Comparison of ENCODE assay signal across 10 cellular contexts in genomic region chr12:96212456-96213375, GRCh38. TPM values are rescaled to one million over a fixed set of nuclear protein-coding genes. Genes with fewer than 3 reads are reported as not detected.
DNase-seq lines count a peak whose midpoint lies in the region; ATAC-seq, FAIRE-seq and TF ChIP-seq lines count a peak whose summit lies in the region.
"Had no signal": no experiment of that assay in that cellular context is flagged by ENCODE, and none has a peak within 500 bp of the region (broad histone marks: within the 10 kb centered on the region; RNA-seq: fewer than 3 reads in every experiment).

No MANE protein-coding gene starts in this region.

- H3K4me3 ChIP-seq in K562: no peak overlapping the region
- H3K4me3 ChIP-seq: MG63 had no signal

- H3K27me3 ChIP-seq in CD4-positive, alpha-beta T cell (ENCODE audit: control insufficient read depth, insufficient read depth, low read length): no peaks in the 10 kb centered on the region
- peaks cover 0 to 10% of the 10 kb centered on the region in 2 experiments; a peak in 1 of 5 replicates for H3K27me3 ChIP-seq in K562 (ENCODE audit: control insufficient read depth in 2 of 2, insufficient read depth in 2 of 2, low read length in 2 of 2)
- H3K27me3 ChIP-seq: MG63 had no signal

- no peaks in the 10 kb centered on the region for H3K4me1 ChIP-seq in K562 (replicated peaks in 1 of 2; ENCODE audit: control insufficient read depth in 2 of 2, insufficient read depth in 2 of 2, low read length in 2 of 2)

- H3K27me3 Mint-ChIP-seq in CD4-positive, alpha-beta T cell: no peaks in the 10 kb centered on the region
- no peaks in the 10 kb centered on the region for H3K27me3 Mint-ChIP-seq in naive thymus-derived CD8-positive, alpha-beta T cell

- no peak overlapping the region for H2AFZ ChIP-seq in K562 (ENCODE audit: low read depth, low read length)

- TF ChIP-seq CTCF in CD4-positive, alpha-beta T cell (IDR thresholded peaks at IDR 0.05): no peak
- no peak for TF ChIP-seq CTCF in K562 (IDR thresholded peaks at IDR 0.05 in 2 of 3, conservative IDR thresholded peaks at IDR 0.05 in 1 of 3; ENCODE audit: insufficient read depth in 2 of 3, low read depth in 1 of 3, low read length in 3 of 3)

- peaks cover 24% of the 10 kb centered on the region for H3K36me3 Mint-ChIP-seq in CD4-positive, alpha-beta T cell (ENCODE audit: low read depth)
- no peaks in the 10 kb centered on the region for H3K36me3 Mint-ChIP-seq in naive thymus-derived CD8-positive, alpha-beta T cell

- BruUV-seq in K562 (replicated peaks; lab: Mats Ljungman, UMichigan): no TSS peak

- TF ChIP-seq RAD21 in K562 (CRISPR knock-in tag; conservative IDR thresholded peaks at IDR 0.05 in 1 of 2, IDR thresholded peaks at IDR 0.05 in 1 of 2): no peak

- TF ChIP-seq EP300 in K562 (IDR thresholded peaks at IDR 0.05; ENCODE audit: low read length): no peak

- in situ Hi-C loops in K562 (cut with MboI): loop anchor here (10.0 kb wide), 1 partner anchor 148 kb away; no protein-coding TSS in a partner anchor

- no peaks in the 10 kb centered on the region for H3K9me3 ChIP-seq in CD4-positive, alpha-beta T cell (ENCODE audit: control insufficient read depth, low read length)
- H3K9me3 ChIP-seq in K562 (replicated peaks; ENCODE audit: control insufficient read depth, insufficient read depth, low read depth, low read length): no peaks in the 10 kb centered on the region
- H3K9me3 ChIP-seq: MG63 had no signal

- H3K4me2 ChIP-seq in K562 (ENCODE audit: insufficient read depth, low read length): no peak overlapping the region

- whole genome bisulfite sequencing in K562 (ENCODE audit: insufficient coverage, low coverage, missing lambda C conversion rate): 43% methylated on average over 10 of the region's 10 CpGs

- H3K4me3 Mint-ChIP-seq in CD4-positive, alpha-beta T cell: peak overlapping the region; percentile 66
- peak overlapping the region in 9 of 10 donors; percentile 11 to 77 (median 46) for H3K4me3 Mint-ChIP-seq in naive thymus-derived CD8-positive, alpha-beta T cell

- H4K20me1 ChIP-seq in K562 (replicated peaks; ENCODE audit: control insufficient read depth, insufficient read depth, low read length): peaks cover 6% of the 10 kb centered on the region; the same call in 1 of the 2 replicates

- H3K79me2 ChIP-seq in K562 (ENCODE audit: control insufficient read depth, insufficient read depth, low read length): no peaks in the 10 kb centered on the region

- CTCF ChIA-PET in CD4-positive, alpha-beta T cell (lab: Charles Lee): interaction anchor here (1.1 to 6.3 kb wide), 5 partner anchors 14 to 188 kb away, joined by 3 to 83 read pairs (median 5); partner anchors contain the start of gene CDK17
- CTCF ChIA-PET in K562 (lab: Yijun Ruan, JAX; ENCODE audit: low intra/inter-chr PET ratio): interaction anchor here (3.4 kb wide), 1 partner anchor 150 kb away, joined by 33 read pairs; no protein-coding TSS in a partner anchor

- FAIRE-seq in K562 (lab: Jason Lieb, UNC): no peak

- TF ChIP-seq POLR2A in K562 (conservative IDR thresholded peaks at IDR 0.05): no peak

- DNase-seq in CD4-positive, alpha-beta T cell: no peak
- peak; percentile 47 to 59 for DNase-seq in Kasumi-1 (lab: John Stamatoyannopoulos, UW)
- no peak for DNase-seq in K562 (ENCODE audit: extremely low read depth in 1 of 4, low spot score in 3 of 4)
- no peak for DNase-seq in naive thymus-derived CD8-positive, alpha-beta T cell
- no peak for DNase-seq in NCI-H2227 (lab: John Stamatoyannopoulos, UW; ENCODE audit: unreplicated experiment)
- DNase-seq in SHP77 treated with DMSO at 0.1 percent for 48 hours (lab: John Stamatoyannopoulos, UW): no peak
- DNase-seq in SIG-M5 (lab: John Stamatoyannopoulos, UW): no peak
- DNase-seq: DMS153, MG63 had no signal

- peaks cover 86% of the 10 kb centered on the region for H3K4me1 Mint-ChIP-seq in CD4-positive, alpha-beta T cell (ENCODE audit: low read depth)
- H3K4me1 Mint-ChIP-seq in naive thymus-derived CD8-positive, alpha-beta T cell: peaks cover 34 to 78% (median 71%) of the 10 kb centered on the region in 4 donors

- ATAC-seq in CD4-positive, alpha-beta T cell (ENCODE audit: poor library complexity): no peak
- ATAC-seq in K562 (no peak), HG02798 (IDR thresholded peaks at IDR 0.05; ENCODE audit: poor library complexity, unreplicated experiment) (no peak)
- no peak for ATAC-seq in naive thymus-derived CD8-positive, alpha-beta T cell

- H3K27ac Mint-ChIP-seq in CD4-positive, alpha-beta T cell: peak overlapping the region; percentile 82
- H3K27ac Mint-ChIP-seq in naive thymus-derived CD8-positive, alpha-beta T cell: peak overlapping the region; percentile 2 to 91 (median 81)

- intact Hi-C loops in CD4-positive, alpha-beta T cell (cut with DNase I, micrococcal nuclease): loop anchor here in 1 of 2 experiments (5.0 to 10.0 kb wide), 2 partner anchors 35 to 298 kb away; no protein-coding TSS in a partner anchor
- intact Hi-C loops in K562 (cut with micrococcal nuclease): no loop called here

- no peaks in the 10 kb centered on the region for H3K9me3 Mint-ChIP-seq in CD4-positive, alpha-beta T cell
- H3K9me3 Mint-ChIP-seq in naive thymus-derived CD8-positive, alpha-beta T cell: peaks cover 0 to 2% (median 0%) of the 10 kb centered on the region in 9 donors

- H3K9ac ChIP-seq in K562 (ENCODE audit: insufficient read depth in 1 of 2, low read depth in 2 of 2, low read length in 2 of 2): no peak overlapping the region

- POLR2A ChIA-PET in CD4-positive, alpha-beta T cell (lab: Charles Lee): interaction anchor here (0.8 to 4.8 kb wide), 11 partner anchors 10 to 187 kb away, joined by 3 to 42 read pairs (median 5); partner anchors contain the start of gene CDK17
- POLR2A ChIA-PET in K562 (lab: Yijun Ruan, JAX): interaction anchor here (1.2 kb wide), 1 partner anchor 23 kb away, joined by 3 read pairs; no protein-coding TSS in a partner anchor
- POLR2A ChIA-PET in naive thymus-derived CD8-positive, alpha-beta T cell (lab: Charles Lee): interaction anchor here (0.8 to 5.0 kb wide), 6 partner anchors 13 to 188 kb away, joined by 3 to 45 read pairs (median 6); partner anchors contain the start of gene CDK17

- peak overlapping the region; percentile 3 for H3K27ac ChIP-seq in CD4-positive, alpha-beta T cell (ENCODE audit: low read depth, low read length)
- H3K27ac ChIP-seq in K562 (ENCODE audit: extremely low read depth, low read depth, low read length): no peak overlapping the region

- H3K36me3 ChIP-seq in K562 (ENCODE audit: control insufficient read depth, insufficient read depth, low read length): no peaks in the 10 kb centered on the region

- H3K9me1 ChIP-seq in K562 (ENCODE audit: control insufficient read depth, insufficient read depth, low read length): no peaks in the 10 kb centered on the region

TF ChIP-seq in K562, 482 proteins besides CTCF, POLR2A, EP300 and RAD21 (continues in another document):
- TF ChIP-seq ZNF830 (CRISPR knock-in tag; IDR thresholded peaks at IDR 0.05): no peak
- TF ChIP-seq ATF7 (IDR thresholded peaks at IDR 0.05): no peak
- TF ChIP-seq ZNF23 (CRISPR knock-in tag; IDR thresholded peaks at IDR 0.05): no peak
- no peak for TF ChIP-seq TAF15 (IDR thresholded peaks at IDR 0.05; ENCODE audit: low read depth, low read length)
- peak; percentile 58 for TF ChIP-seq NFIC (IDR thresholded peaks at IDR 0.05)
- TF ChIP-seq, protein P1, sequence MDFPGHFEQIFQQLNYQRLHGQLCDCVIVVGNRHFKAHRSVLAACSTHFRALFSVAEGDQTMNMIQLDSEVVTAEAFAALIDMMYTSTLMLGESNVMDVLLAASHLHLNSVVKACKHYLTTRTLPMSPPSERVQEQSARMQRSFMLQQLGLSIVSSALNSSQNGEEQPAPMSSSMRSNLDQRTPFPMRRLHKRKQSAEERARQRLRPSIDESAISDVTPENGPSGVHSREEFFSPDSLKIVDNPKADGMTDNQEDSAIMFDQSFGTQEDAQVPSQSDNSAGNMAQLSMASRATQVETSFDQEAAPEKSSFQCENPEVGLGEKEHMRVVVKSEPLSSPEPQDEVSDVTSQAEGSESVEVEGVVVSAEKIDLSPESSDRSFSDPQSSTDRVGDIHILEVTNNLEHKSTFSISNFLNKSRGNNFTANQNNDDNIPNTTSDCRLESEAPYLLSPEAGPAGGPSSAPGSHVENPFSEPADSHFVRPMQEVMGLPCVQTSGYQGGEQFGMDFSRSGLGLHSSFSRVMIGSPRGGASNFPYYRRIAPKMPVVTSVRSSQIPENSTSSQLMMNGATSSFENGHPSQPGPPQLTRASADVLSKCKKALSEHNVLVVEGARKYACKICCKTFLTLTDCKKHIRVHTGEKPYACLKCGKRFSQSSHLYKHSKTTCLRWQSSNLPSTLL (IDR thresholded peaks at IDR 0.05): no peak

RNA-seq across cellular contexts. Expression of gene ELK3, which starts 18.5 kb away (rescaled TPM):
- total RNA-seq in CD4-positive, alpha-beta T cell: 10 to 100 TPM; 26.8 to 31.5 TPM
- total RNA-seq in K562 (2011; cell fraction: chromatin; rRNA removed; ENCODE audit: low replicate concordance): 2.0 and 2.1 TPM in 2 replicates
- 0.79 and 1.0 TPM in 2 replicates for total RNA-seq in K562 (2011; cell fraction: nucleolus; rRNA removed)
- 1.1 and 1.7 TPM in 2 replicates for total RNA-seq in K562 (2011; cell fraction: nucleoplasm; rRNA removed)
- 2.0 and 3.3 TPM in 2 replicates for total RNA-seq in K562 (2014; rRNA removed)
- 3.2 TPM in 2 replicates for total RNA-seq in K562 (2014; rRNA removed; fragmentation: Illumina TruSeq; extraction: Trizol)
- total RNA-seq in K562 (2015; rRNA removed; fragmentation: Illumina TruSeq; extraction: Trizol): 2.9 and 3.8 TPM in 2 replicates
- 5.5 and 6.3 TPM in 2 replicates for total RNA-seq in K562 (2021)
- 0.70 and 1.5 TPM in 2 replicates for polyA plus RNA-seq in K562 (2011; rRNA removed)
- 0.80 and 2.0 TPM in 2 replicates for polyA plus RNA-seq in K562 (2011; cell fraction: cytosol; rRNA removed)
- polyA plus RNA-seq in K562 (2011; cell fraction: nucleus; rRNA removed): 0.25 and 1.3 TPM in 2 replicates
- 4.1 and 5.0 TPM in 2 replicates for polyA plus RNA-seq in K562 (2012)
- polyA plus RNA-seq in K562 (2014; fragmentation: Illumina TruSeq; extraction: Trizol): 4.7 and 5.1 TPM in 2 replicates
- 1 to 10 TPM; 1.6 to 1.7 TPM for polyA plus RNA-seq in K562 (2014; fragmentation: Nextera tagmentation; extraction: Ambion mirVana)
- 2.9 and 3.1 TPM in 2 replicates for polyA plus RNA-seq in K562 (2014; rRNA removed)
- 0.75 and 1.1 TPM in 2 replicates for polyA minus RNA-seq in K562 (2011; rRNA and poly(A)+ RNA removed)
- polyA minus RNA-seq in K562 (2011; cell fraction: cytosol; rRNA and poly(A)+ RNA removed): 1.5 and 2.0 TPM in 2 replicates
- polyA minus RNA-seq in K562 (2011; cell fraction: nucleus; rRNA and poly(A)+ RNA removed): 0.67 and 0.81 TPM in 2 replicates
- 10 to 100 TPM; 44.0 to 46.1 TPM for total RNA-seq in naive thymus-derived CD8-positive, alpha-beta T cell
- 10 to 100 TPM in 1 of 3 donors, 1 to 10 TPM in 2; 7.5 to 18.9 (median 8.9) TPM for polyA plus RNA-seq in naive thymus-derived CD8-positive, alpha-beta T cell

Comparison
In these comparisons a context has a peak if more than half of its experiments do, and no peak if none do; other contexts are left out.
1. DNase-seq: peak in Kasumi-1 (2 of 2); none in CD4-positive, alpha-beta T cell (0 of 10), K562 (0 of 4), naive thymus-derived CD8-positive, alpha-beta T cell (0 of 10), NCI-H2227 (single experiment), SHP77 treated with DMSO at 0.1 percent for 48 hours (single experiment) and SIG-M5 (single experiment).